In genomic region chr17:74358696-74359095, GRCh38 we compare ENCODE assay signal across 23 cellular contexts. TPM values are rescaled to one million over a fixed set of nuclear protein-coding genes. Genes with fewer than 3 reads are reported as not detected.
DNase-seq lines count a peak whose midpoint lies in the region; ATAC-seq and TF ChIP-seq lines count a peak whose summit lies in the region.
"Had no signal": no experiment of that assay in that cellular context is flagged by ENCODE, and none has a peak within 500 bp of the region (broad histone marks: within the 10 kb centered on the region; RNA-seq: fewer than 3 reads in every experiment).

No MANE protein-coding gene starts in this region.

- CTCF ChIA-PET in activated CD8-positive, alpha-beta T cell treated with anti-CD3 and anti-CD28 coated beads, Interleukin-2, amount 10 ng/mL, durations not matched to agents 7 days and 5 days (lab: Charles Lee) = interaction anchor here (1.3 to 3.1 kb wide), 3 partner anchors 9 to 10 kb away, joined by 5 to 17 read pairs (median 9); partner anchors contain the start of gene GPR142

- TF ChIP-seq CTCF in natural killer cell (IDR thresholded peaks at IDR 0.05) = no peak
- no peak for TF ChIP-seq CTCF in glutamatergic neuron (IDR thresholded peaks at IDR 0.05; ENCODE audit: partially characterized antibody, unreplicated experiment)

- H3K4me3 Mint-ChIP-seq in natural killer cell = peak overlapping the region; percentile 21
- no peak overlapping the region for H3K4me3 Mint-ChIP-seq in natural killer cell treated with Interleukin-12 subunit alpha and Interleukin-12 subunit beta and Interleukin-15 and Interleukin-18, amount 100 ng/mL, for 72 hours
- peak overlapping the region; percentile 83 for H3K4me3 Mint-ChIP-seq in glutamatergic neuron (ENCODE audit: unreplicated experiment)
- H3K4me3 Mint-ChIP-seq in activated CD8-positive, alpha-beta T cell treated with anti-CD3 and anti-CD28 coated beads, Interleukin-2, amount 10 ng/mL, durations not matched to agents 7 days and 5 days = no peak overlapping the region

- intact Hi-C loops in natural killer cell (cut with micrococcal nuclease) = loop anchor here (5.0 to 10.0 kb wide), 2 partner anchors 54 to 146 kb away; partner anchors contain the start of gene TTYH2

- ATAC-seq in natural killer cell = no peak
- ATAC-seq in natural killer cell treated with Interleukin-12 subunit alpha and Interleukin-12 subunit beta and Interleukin-15 and Interleukin-18, amount 100 ng/mL, for 72 hours = no peak
- no peak for ATAC-seq in activated CD8-positive, alpha-beta T cell treated with anti-CD3 and anti-CD28 coated beads, Interleukin-2, amount 10 ng/mL, durations not matched to agents 7 days and 5 days
- ATAC-seq: PC-3 had no signal

- DNase-seq in natural killer cell = no peak
- DNase-seq in natural killer cell treated with Interleukin-12 subunit alpha and Interleukin-12 subunit beta and Interleukin-15 and Interleukin-18, amount 100 ng/mL, for 72 hours (ENCODE audit: low spot score) = no peak
- DNase-seq in SK-MEL-5 (ENCODE audit: low read depth, low spot score) = peak; percentile 45
- DNase-seq in glutamatergic neuron = no peak
- no peak for DNase-seq in activated CD8-positive, alpha-beta T cell treated with anti-CD3 and anti-CD28 coated beads, Interleukin-2, amount 10 ng/mL, durations not matched to agents 7 days and 5 days
- no peak for DNase-seq in ACHN
- no peak for DNase-seq in hypothalamus (lab: John Stamatoyannopoulos, UW)
- DNase-seq: AML-193; C1 segment of cervical spinal cord; Calu3; CD8-positive, alpha-beta memory T cell; DMS153; KG1; MV-4-11; NCI-H1105 treated with DMSO at 0.1 percent for 48 hours; NCI-H2029 treated with DMSO at 0.1 percent for 48 hours; NCI-H2171; NCI-H345; NCI-H524; PC-3; SHP77 had no signal

- in situ Hi-C loops in SK-MEL-5 (cut with HindIII; ENCODE audit: low pct_unique_long_range_greater_than_20kb, low sequenced_read_pairs) (no loop called here), ACHN (cut with HindIII; ENCODE audit: low pct_ligation_motif_present, low pct_unique_long_range_greater_than_20kb, low sequenced_read_pairs) (no loop called here)

- H3K27ac Mint-ChIP-seq in natural killer cell (no peak overlapping the region), glutamatergic neuron (ENCODE audit: unreplicated experiment) (peak overlapping the region; percentile 83)
- no peak overlapping the region for H3K27ac Mint-ChIP-seq in natural killer cell treated with Interleukin-12 subunit alpha and Interleukin-12 subunit beta and Interleukin-15 and Interleukin-18, amount 100 ng/mL, for 72 hours
- no peak overlapping the region for H3K27ac Mint-ChIP-seq in activated CD8-positive, alpha-beta T cell treated with anti-CD3 and anti-CD28 coated beads, Interleukin-2, amount 10 ng/mL, durations not matched to agents 7 days and 5 days
- H3K27ac Mint-ChIP-seq: CD8-positive, alpha-beta memory T cell had no signal

- H3K27me3 Mint-ChIP-seq in natural killer cell (ENCODE audit: low read depth in 2 of 2) (peaks cover 26 to 44% of the 10 kb centered on the region in 2 donors), glutamatergic neuron (ENCODE audit: unreplicated experiment) (peaks cover 30% of the 10 kb centered on the region)
- peaks cover 17 to 22% of the 10 kb centered on the region in 2 donors for H3K27me3 Mint-ChIP-seq in natural killer cell treated with Interleukin-12 subunit alpha and Interleukin-12 subunit beta and Interleukin-15 and Interleukin-18, amount 100 ng/mL, for 72 hours
- peaks cover 36% of the 10 kb centered on the region for H3K27me3 Mint-ChIP-seq in activated CD8-positive, alpha-beta T cell treated with anti-CD3 and anti-CD28 coated beads, Interleukin-2, amount 10 ng/mL, durations not matched to agents 7 days and 5 days (ENCODE audit: low read depth)

- H3K4me1 Mint-ChIP-seq in natural killer cell (peaks cover 0 to 7% of the 10 kb centered on the region in 2 donors), glutamatergic neuron (ENCODE audit: low read depth, unreplicated experiment) (peaks cover 25% of the 10 kb centered on the region)
- H3K4me1 Mint-ChIP-seq in natural killer cell treated with Interleukin-12 subunit alpha and Interleukin-12 subunit beta and Interleukin-15 and Interleukin-18, amount 100 ng/mL, for 72 hours (ENCODE audit: low read depth in 2 of 2) = peaks cover 0 to 7% of the 10 kb centered on the region in 2 donors
- peaks cover 2% of the 10 kb centered on the region for H3K4me1 Mint-ChIP-seq in activated CD8-positive, alpha-beta T cell treated with anti-CD3 and anti-CD28 coated beads, Interleukin-2, amount 10 ng/mL, durations not matched to agents 7 days and 5 days (ENCODE audit: low read depth)

- H3K36me3 Mint-ChIP-seq in natural killer cell (no peaks in the 10 kb centered on the region), glutamatergic neuron (ENCODE audit: unreplicated experiment) (peaks cover 5% of the 10 kb centered on the region)
- H3K36me3 Mint-ChIP-seq in natural killer cell treated with Interleukin-12 subunit alpha and Interleukin-12 subunit beta and Interleukin-15 and Interleukin-18, amount 100 ng/mL, for 72 hours = no peaks in the 10 kb centered on the region
- H3K36me3 Mint-ChIP-seq in activated CD8-positive, alpha-beta T cell treated with anti-CD3 and anti-CD28 coated beads, Interleukin-2, amount 10 ng/mL, durations not matched to agents 7 days and 5 days (ENCODE audit: low read depth) = no peaks in the 10 kb centered on the region
- H3K36me3 Mint-ChIP-seq: CD8-positive, alpha-beta memory T cell had no signal

- POLR2A ChIA-PET in activated CD8-positive, alpha-beta T cell treated with anti-CD3 and anti-CD28 coated beads, Interleukin-2, amount 10 ng/mL, durations not matched to agents 7 days and 5 days (lab: Charles Lee) = no interaction called here

- H3K9me3 Mint-ChIP-seq in natural killer cell = no peaks in the 10 kb centered on the region
- H3K9me3 Mint-ChIP-seq in natural killer cell treated with Interleukin-12 subunit alpha and Interleukin-12 subunit beta and Interleukin-15 and Interleukin-18, amount 100 ng/mL, for 72 hours = no peaks in the 10 kb centered on the region
- H3K9me3 Mint-ChIP-seq in glutamatergic neuron (ENCODE audit: unreplicated experiment) = peaks cover 31% of the 10 kb centered on the region
- H3K9me3 Mint-ChIP-seq in activated CD8-positive, alpha-beta T cell treated with anti-CD3 and anti-CD28 coated beads, Interleukin-2, amount 10 ng/mL, durations not matched to agents 7 days and 5 days (ENCODE audit: insufficient read depth) = no peaks in the 10 kb centered on the region
- H3K9me3 Mint-ChIP-seq: CD8-positive, alpha-beta memory T cell had no signal

RNA-seq across cellular contexts. Expression of gene BTBD17, which starts 3.0 kb away (rescaled TPM):
- total RNA-seq in natural killer cell (under 1 TPM in 1 of 3 donors, not detected in 2; 0.48 TPM), glutamatergic neuron (ENCODE audit: unreplicated experiment) (310 TPM)
- not detected for total RNA-seq in natural killer cell treated with Interleukin-12 subunit alpha and Interleukin-12 subunit beta and Interleukin-15 and Interleukin-18, amount 100 ng/mL, for 72 hours
- total RNA-seq in SK-MEL-5 (2014; rRNA removed; shearing (Covaris generic)) = not detected in 2 replicates
- polyA plus RNA-seq in SK-MEL-5 (2015; cell fraction: cytosol; rRNA removed) = not detected in 2 replicates
- polyA plus RNA-seq in SK-MEL-5 (2015; cell fraction: nucleus; rRNA removed) = not detected in 2 replicates
- total RNA-seq in activated CD8-positive, alpha-beta T cell treated with anti-CD3 and anti-CD28 coated beads, Interleukin-2, amount 10 ng/mL, durations not matched to agents 7 days and 5 days = not detected
- total RNA-seq: Calu3; CD8-positive, alpha-beta memory T cell; G401; PC-3; RPMI7951 had no signal
- polyA plus RNA-seq: CD8-positive, alpha-beta memory T cell had no signal

RNA-seq across cellular contexts. Expression of gene GPR142, which starts 8.6 kb away (rescaled TPM):
- not detected for total RNA-seq in natural killer cell
- total RNA-seq in natural killer cell treated with Interleukin-12 subunit alpha and Interleukin-12 subunit beta and Interleukin-15 and Interleukin-18, amount 100 ng/mL, for 72 hours = not detected
- total RNA-seq in SK-MEL-5 (2014; rRNA removed; shearing (Covaris generic)) = not detected in 2 replicates
- polyA plus RNA-seq in SK-MEL-5 (2015; cell fraction: cytosol; rRNA removed) = not detected in 2 replicates
- polyA plus RNA-seq in SK-MEL-5 (2015; cell fraction: nucleus; rRNA removed) = not detected in 2 replicates
- total RNA-seq in glutamatergic neuron (ENCODE audit: unreplicated experiment) = 20.7 TPM
- not detected for total RNA-seq in activated CD8-positive, alpha-beta T cell treated with anti-CD3 and anti-CD28 coated beads, Interleukin-2, amount 10 ng/mL, durations not matched to agents 7 days and 5 days
- total RNA-seq: Calu3; CD8-positive, alpha-beta memory T cell; G401; PC-3; RPMI7951 had no signal
- polyA plus RNA-seq: CD8-positive, alpha-beta memory T cell had no signal

RNA-seq across cellular contexts. Expression of gene KIF19, which starts 32.7 kb away (rescaled TPM):
- total RNA-seq in natural killer cell (1 to 10 TPM; 1.7 to 7.1 (median 6.1) TPM), glutamatergic neuron (ENCODE audit: unreplicated experiment) (80.8 TPM)
- total RNA-seq in natural killer cell treated with Interleukin-12 subunit alpha and Interleukin-12 subunit beta and Interleukin-15 and Interleukin-18, amount 100 ng/mL, for 72 hours = under 1 TPM in 1 of 2 donors, not detected in 1; 0.29 TPM
- total RNA-seq in SK-MEL-5 (2014; rRNA removed; shearing (Covaris generic)) = 0.11 TPM in 1 of 2 replicates, not detected in the other
- not detected in 2 replicates for polyA plus RNA-seq in SK-MEL-5 (2015; cell fraction: cytosol; rRNA removed)
- polyA plus RNA-seq in SK-MEL-5 (2015; cell fraction: nucleus; rRNA removed) = 0.64 TPM in 1 of 2 replicates, not detected in the other
- total RNA-seq in activated CD8-positive, alpha-beta T cell treated with anti-CD3 and anti-CD28 coated beads, Interleukin-2, amount 10 ng/mL, durations not matched to agents 7 days and 5 days = under 1 TPM; 0.37 TPM
- total RNA-seq: Calu3, G401, PC-3, RPMI7951 had no signal

Comparison
In these comparisons a context has a peak if more than half of its experiments do, and no peak if none do; other contexts are left out.
1. H3K4me3 Mint-ChIP-seq: peak in natural killer cell (single experiment) and glutamatergic neuron (single experiment); none in natural killer cell treated with Interleukin-12 subunit alpha and Interleukin-12 subunit beta and Interleukin-15 and Interleukin-18, amount 100 ng/mL, for 72 hours (single experiment) and activated CD8-positive, alpha-beta T cell treated with anti-CD3 and anti-CD28 coated beads, Interleukin-2, amount 10 ng/mL, durations not matched to agents 7 days and 5 days (single experiment).
2. RNA of gene BTBD17, which starts 3.0 kb away (total RNA-seq): 310 TPM in glutamatergic neuron (single experiment); 0.48 TPM in natural killer cell, not detected in activated CD8-positive, alpha-beta T cell treated with anti-CD3 and anti-CD28 coated beads, Interleukin-2, amount 10 ng/mL, durations not matched to agents 7 days and 5 days, not detected in natural killer cell treated with Interleukin-12 subunit alpha and Interleukin-12 subunit beta and Interleukin-15 and Interleukin-18, amount 100 ng/mL, for 72 hours and not detected in SK-MEL-5; every median in the first group is over 100 times any median in the second.
3. RNA of gene GPR142, which starts 8.6 kb away (total RNA-seq): 20.7 TPM in glutamatergic neuron (single experiment); not detected in natural killer cell treated with Interleukin-12 subunit alpha and Interleukin-12 subunit beta and Interleukin-15 and Interleukin-18, amount 100 ng/mL, for 72 hours, not detected in natural killer cell, not detected in SK-MEL-5 and not detected in activated CD8-positive, alpha-beta T cell treated with anti-CD3 and anti-CD28 coated beads, Interleukin-2, amount 10 ng/mL, durations not matched to agents 7 days and 5 days; every median in the first group is over 10 times any median in the second.
4. RNA of gene KIF19, which starts 32.7 kb away (total RNA-seq): 80.8 TPM in glutamatergic neuron (single experiment); 1.7 to 7.1 TPM in natural killer cell, 0.37 TPM in activated CD8-positive, alpha-beta T cell treated with anti-CD3 and anti-CD28 coated beads, Interleukin-2, amount 10 ng/mL, durations not matched to agents 7 days and 5 days, 0.29 TPM in natural killer cell treated with Interleukin-12 subunit alpha and Interleukin-12 subunit beta and Interleukin-15 and Interleukin-18, amount 100 ng/mL, for 72 hours and 0.11 TPM in SK-MEL-5; every median in the first group is over 10 times any median in the second.